Comparison of ENCODE assay signal across 8 cellular contexts in genomic region chr1:117121589-117122296, GRCh38. TPM values are rescaled to one million over a fixed set of nuclear protein-coding genes. Genes with fewer than 3 reads are reported as not detected.
DNase-seq lines count a peak whose midpoint lies in the region; ATAC-seq and TF ChIP-seq lines count a peak whose summit lies in the region.

A gene with protein sequence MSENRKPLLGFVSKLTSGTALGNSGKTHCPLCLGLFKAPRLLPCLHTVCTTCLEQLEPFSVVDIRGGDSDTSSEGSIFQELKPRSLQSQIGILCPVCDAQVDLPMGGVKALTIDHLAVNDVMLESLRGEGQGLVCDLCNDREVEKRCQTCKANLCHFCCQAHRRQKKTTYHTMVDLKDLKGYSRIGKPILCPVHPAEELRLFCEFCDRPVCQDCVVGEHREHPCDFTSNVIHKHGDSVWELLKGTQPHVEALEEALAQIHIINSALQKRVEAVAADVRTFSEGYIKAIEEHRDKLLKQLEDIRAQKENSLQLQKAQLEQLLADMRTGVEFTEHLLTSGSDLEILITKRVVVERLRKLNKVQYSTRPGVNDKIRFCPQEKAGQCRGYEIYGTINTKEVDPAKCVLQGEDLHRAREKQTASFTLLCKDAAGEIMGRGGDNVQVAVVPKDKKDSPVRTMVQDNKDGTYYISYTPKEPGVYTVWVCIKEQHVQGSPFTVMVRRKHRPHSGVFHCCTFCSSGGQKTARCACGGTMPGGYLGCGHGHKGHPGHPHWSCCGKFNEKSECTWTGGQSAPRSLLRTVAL (minus strand): TSS chr1:117121749. CDS start chr1:117121201, 548 bp downstream.

- TF ChIP-seq CTCF in GM12864 (IDR thresholded peaks at IDR 0.05; ENCODE audit: low read depth, low read length, missing control alignments) (peak; percentile 65), SU-DHL-6 (IDR thresholded peaks at IDR 0.05; ENCODE audit: insufficient read depth, low read length, poor library complexity, severe bottlenecking) (peak; percentile 62), cardiac muscle cell (IDR thresholded peaks at IDR 0.05; ENCODE audit: low read depth, low read length) (peak; percentile 90), parathyroid adenoma (IDR thresholded peaks at IDR 0.05) (peak; percentile 61), tibial nerve (IDR thresholded peaks at IDR 0.05) (peak; percentile 63 to 88 (median 77))

- ATAC-seq in HG02610 (IDR thresholded peaks at IDR 0.05; ENCODE audit: unreplicated experiment): peak; percentile 89
- ATAC-seq in activated naive CD8-positive, alpha-beta T cell treated with anti-CD3 and anti-CD28 coated beads, Interleukin-2, amount 50 U/mL, for 24 hours: peak; percentile 87

- TF ChIP-seq POLR2A in tibial nerve (IDR thresholded peaks at IDR 0.05): peak; percentile 41 to 60

- H3K27ac ChIP-seq in SU-DHL-6 (ENCODE audit: low read depth, low read length) (no peak within 1 kb of the TSS), cardiac muscle cell (peak within 1 kb of the TSS; percentile 93), parathyroid adenoma (peak within 1 kb of the TSS; percentile 91), tibial nerve (peak within 1 kb of the TSS; percentile 76 to 91 (median 83))

- H2AFZ ChIP-seq in SU-DHL-6 (ENCODE audit: low read depth, low read length, severe bottlenecking) (peak within 1 kb of the TSS; percentile 81), parathyroid adenoma (peak within 1 kb of the TSS; percentile 97)

- DNase-seq in GM12864 (ENCODE audit: low read depth): peak; percentile 56
- peak; percentile 88 for DNase-seq in NCI-H1092 (lab: John Stamatoyannopoulos, UW)
- peak; percentile 88 for DNase-seq in activated naive CD8-positive, alpha-beta T cell treated with anti-CD3 and anti-CD28 coated beads, Interleukin-2, amount 50 U/mL, for 24 hours
- peak; percentile 98 to 99 for DNase-seq in cardiac muscle cell (ENCODE audit: low read depth in 1 of 2, low spot score in 1 of 2)
- peak; percentile 97 for DNase-seq in tibial nerve (ENCODE audit: low spot score in 2 of 2)

- no peaks in the 10 kb centered on the region for H3K36me3 Mint-ChIP-seq in activated naive CD8-positive, alpha-beta T cell treated with anti-CD3 and anti-CD28 coated beads, Interleukin-2, amount 50 U/mL, for 24 hours (ENCODE audit: low read depth)

- H3K9me2 ChIP-seq in SU-DHL-6 (replicated peaks; ENCODE audit: insufficient read depth, low read length): no peaks in the 10 kb centered on the region

- no peak within 1 kb of the TSS for H3K27ac Mint-ChIP-seq in activated naive CD8-positive, alpha-beta T cell treated with anti-CD3 and anti-CD28 coated beads, Interleukin-2, amount 50 U/mL, for 24 hours

- no peaks in the 10 kb centered on the region for H3K9me3 ChIP-seq in SU-DHL-6 (ENCODE audit: insufficient read depth, low read length)
- no peaks in the 10 kb centered on the region for H3K9me3 ChIP-seq in cardiac muscle cell (ENCODE audit: low read depth)
- no peaks in the 10 kb centered on the region for H3K9me3 ChIP-seq in parathyroid adenoma (ENCODE audit: control insufficient read depth, low read length)
- H3K9me3 ChIP-seq in tibial nerve: no peaks in the 10 kb centered on the region

- H3K9me3 Mint-ChIP-seq in activated naive CD8-positive, alpha-beta T cell treated with anti-CD3 and anti-CD28 coated beads, Interleukin-2, amount 50 U/mL, for 24 hours: no peaks in the 10 kb centered on the region

- no peaks in the 10 kb centered on the region for H3K36me3 ChIP-seq in SU-DHL-6 (ENCODE audit: low read length)
- no peaks in the 10 kb centered on the region for H3K36me3 ChIP-seq in cardiac muscle cell
- H3K36me3 ChIP-seq in parathyroid adenoma (ENCODE audit: control insufficient read depth, insufficient read depth, low read length): no peaks in the 10 kb centered on the region
- peaks cover 0 to 10% (median 0%) of the 10 kb centered on the region in 3 donors for H3K36me3 ChIP-seq in tibial nerve

- H3K4me3 ChIP-seq in GM12864 (ENCODE audit: low read depth, low read length) (peak within 1 kb of the TSS; percentile 62), SU-DHL-6 (ENCODE audit: insufficient read depth, low read length, poor library complexity, severe bottlenecking) (peak within 1 kb of the TSS; percentile 53), cardiac muscle cell (peak within 1 kb of the TSS; percentile 56), parathyroid adenoma (ENCODE audit: low read depth, low read length) (peak within 1 kb of the TSS; percentile 95), tibial nerve (peak within 1 kb of the TSS; percentile 60 to 78 (median 70))

- H3K4me1 ChIP-seq in cardiac muscle cell (ENCODE audit: low read depth) (peaks cover 12% of the 10 kb centered on the region), parathyroid adenoma (peaks cover 3% of the 10 kb centered on the region), tibial nerve (peaks cover 0 to 16% (median 6%) of the 10 kb centered on the region in 4 donors)

- no peaks in the 10 kb centered on the region for H4K20me1 ChIP-seq in SU-DHL-6 (ENCODE audit: low read depth, low read length)

- peak within 1 kb of the TSS; percentile 54 for H3K4me2 ChIP-seq in SU-DHL-6 (ENCODE audit: low read depth, low read length, poor library complexity, severe bottlenecking)
- H3K4me2 ChIP-seq in parathyroid adenoma (ENCODE audit: low read length): peak within 1 kb of the TSS; percentile 95

- H3K4me3 Mint-ChIP-seq in activated naive CD8-positive, alpha-beta T cell treated with anti-CD3 and anti-CD28 coated beads, Interleukin-2, amount 50 U/mL, for 24 hours: peak within 1 kb of the TSS; percentile 74

- H3F3A ChIP-seq in SU-DHL-6 (ENCODE audit: insufficient read depth): no peaks in the 10 kb centered on the region

- H3K79me2 ChIP-seq in SU-DHL-6 (ENCODE audit: insufficient read depth, low read length): no peaks in the 10 kb centered on the region
- no peaks in the 10 kb centered on the region for H3K79me2 ChIP-seq in parathyroid adenoma

- 0 to 1% methylated on average over 48 to 58 of the region's 70 CpGs for WGBS in tibial nerve, 2 donors

- TF ChIP-seq EP300 in tibial nerve (IDR thresholded peaks at IDR 0.05): peak in 1 of 2 donors; percentile 78

- peaks cover 9% of the 10 kb centered on the region for H3K4me1 Mint-ChIP-seq in activated naive CD8-positive, alpha-beta T cell treated with anti-CD3 and anti-CD28 coated beads, Interleukin-2, amount 50 U/mL, for 24 hours

- peaks cover 12% of the 10 kb centered on the region for H3K27me3 Mint-ChIP-seq in activated naive CD8-positive, alpha-beta T cell treated with anti-CD3 and anti-CD28 coated beads, Interleukin-2, amount 50 U/mL, for 24 hours

- H3K9ac ChIP-seq in SU-DHL-6 (ENCODE audit: low read length) (peak within 1 kb of the TSS; percentile 52), parathyroid adenoma (no peak within 1 kb of the TSS)

- no peaks in the 10 kb centered on the region for H3K27me3 ChIP-seq in SU-DHL-6 (ENCODE audit: low read length)
- no peaks in the 10 kb centered on the region for H3K27me3 ChIP-seq in cardiac muscle cell
- no peaks in the 10 kb centered on the region for H3K27me3 ChIP-seq in parathyroid adenoma (ENCODE audit: control insufficient read depth, insufficient read depth, low read length)
- no peaks in the 10 kb centered on the region for H3K27me3 ChIP-seq in tibial nerve

RNA-seq across cellular contexts. Expression of the gene that starts here (rescaled TPM):
- total RNA-seq in cardiac muscle cell (9.9 and 21.5 TPM in 2 replicates), tibial nerve (1 to 10 TPM; 3.3 to 6.9 (median 4.8) TPM)
- polyA plus RNA-seq in cardiac muscle cell: 15.9 and 17.2 TPM in 2 replicates
